Comparison of ENCODE assay signal across 1 cellular context in the genomic region with DNA sequence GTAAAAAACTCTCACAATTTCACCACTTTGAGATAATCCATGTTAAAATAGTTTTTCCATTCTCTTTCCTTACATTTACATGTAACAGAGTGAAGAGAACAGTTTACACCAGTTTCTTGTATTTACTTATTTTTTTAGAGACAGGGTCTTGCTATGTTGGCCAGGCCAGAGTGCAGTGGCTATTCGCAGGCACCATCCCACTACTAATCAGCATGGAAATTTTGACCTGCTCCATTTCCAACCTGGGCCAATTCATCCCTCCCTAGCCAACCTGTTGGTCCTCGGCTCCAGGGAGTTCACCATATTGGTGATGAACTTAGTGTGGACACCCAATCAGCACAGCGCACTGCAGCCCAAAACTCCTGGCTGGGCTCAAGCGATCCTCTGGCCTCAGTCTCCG.
TF ChIP-seq lines count a peak whose summit lies in the region.

No MANE protein-coding gene starts in this region.

TF ChIP-seq in H1, 55 proteins besides CTCF, POLR2A, EP300 and RAD21:
- TF ChIP-seq KDM1A (IDR thresholded peaks at IDR 0.05; ENCODE audit: borderline replicate concordance, low read length) (0 out of 2 replicates have a peak, but pooled peaks have one; percentile 20), PHF8 (conservative IDR thresholded peaks at IDR 0.05; ENCODE audit: low read depth, low read length) (no peak), RXRA (IDR thresholded peaks at IDR 0.05; ENCODE audit: insufficient read depth, low read depth, low read length) (no peak)
